ENCODE assay signal across 8 cellular contexts in the genomic region with DNA sequence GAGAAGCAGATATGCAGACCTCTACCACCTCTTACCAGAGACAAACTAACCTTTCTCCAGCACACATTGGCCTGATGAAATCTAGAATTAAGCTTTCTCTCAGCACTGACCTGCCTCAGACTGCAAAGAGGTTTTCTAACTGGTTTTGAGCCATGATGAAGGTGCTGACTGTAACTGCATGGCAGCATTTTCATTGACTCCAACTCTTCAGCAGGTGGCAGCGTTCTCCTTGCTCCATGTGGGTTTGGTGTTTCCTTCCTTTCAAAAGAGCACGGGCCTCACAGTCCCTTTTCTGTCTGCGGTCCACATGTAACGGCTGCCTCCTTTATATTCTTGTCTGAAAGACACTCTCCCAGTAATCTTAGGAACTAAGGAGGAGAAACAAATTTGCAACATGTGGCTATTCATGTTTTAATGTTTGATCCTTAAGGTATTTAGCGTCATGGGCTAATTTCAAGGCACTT. TPM values are rescaled to one million over a fixed set of nuclear protein-coding genes. Genes with fewer than 3 reads are reported as not detected.
A peak's percentile ranks its signal among the peaks of the same experiment; 100 is the strongest.
DNase-seq lines count a peak whose midpoint lies in the region; ATAC-seq and TF ChIP-seq lines count a peak whose summit lies in the region.

No MANE protein-coding gene starts in this region.

- no peaks in the 10 kb centered on the region for H3K27me3 Mint-ChIP-seq in CD4-positive, alpha-beta T cell
- peaks cover 0 to 1% (median 0%) of the 10 kb centered on the region in 3 donors for H3K27me3 Mint-ChIP-seq in CD14-positive monocyte (ENCODE audit: low read depth in 3 of 3)

- H2AFZ ChIP-seq in HCT116 (ENCODE audit: low read depth, low read length, poor library complexity, severe bottlenecking) (peak overlapping the region; percentile 94), neuron (ENCODE audit: low read depth, low read length) (peak overlapping the region; percentile 50)

- BruUV-seq in HCT116 (replicated peaks; lab: Mats Ljungman, UMichigan) = no TSS peak

- no peak overlapping the region for H3K27ac Mint-ChIP-seq in CD4-positive, alpha-beta T cell
- no peak overlapping the region for H3K27ac Mint-ChIP-seq in CD14-positive monocyte

- H3K4me3 ChIP-seq in HCT116 (replicated peaks in 1 of 2; ENCODE audit: low read depth in 1 of 2, low read length in 2 of 2) (no peak overlapping the region), neuron (ENCODE audit: low read length) (no peak overlapping the region)

- no peaks in the 10 kb centered on the region for H3K9me2 ChIP-seq in HCT116 (ENCODE audit: insufficient read depth)

- H3K4me2 ChIP-seq in HCT116 (ENCODE audit: low read length) = peak overlapping the region; percentile 27

- no peaks in the 10 kb centered on the region for H4K20me1 ChIP-seq in HCT116 (ENCODE audit: insufficient read depth)

- no peaks in the 10 kb centered on the region for H3K9me3 ChIP-seq in CD4-positive, alpha-beta T cell (ENCODE audit: control insufficient read depth, low read length)
- H3K9me3 ChIP-seq in HCT116 (ENCODE audit: control insufficient read depth in 1 of 2, insufficient read depth in 1 of 2, low read depth in 1 of 2, low read length in 2 of 2) (no peaks in the 10 kb centered on the region), neuron (ENCODE audit: low read length) (no peaks in the 10 kb centered on the region)

- no peak overlapping the region for H3K4me3 Mint-ChIP-seq in CD4-positive, alpha-beta T cell
- no peak overlapping the region for H3K4me3 Mint-ChIP-seq in CD14-positive monocyte

- DNase-seq in CD4-positive, alpha-beta T cell = peak; percentile 18 to 50 (median 35)
- DNase-seq in HCT116 (ENCODE audit: low read depth, low spot score) = no peak
- peak; percentile 25 for DNase-seq in NCI-H82 treated with DMSO at 0.1 percent for 48 hours (lab: John Stamatoyannopoulos, UW; ENCODE audit: unreplicated experiment)
- DNase-seq in activated T-cell treated with anti-CD3 and anti-CD28 coated beads for 48 hours (ENCODE audit: low read depth) = peak; percentile 20
- DNase-seq in fibroblast of gingiva (ENCODE audit: low read depth) = peak; percentile 57
- DNase-seq in CD14-positive monocyte (ENCODE audit: low spot score) = no peak

- POLR2A ChIA-PET in CD4-positive, alpha-beta T cell (lab: Charles Lee) = interaction anchor here (0.8 to 2.8 kb wide), 3 partner anchors 11 to 539 kb away, joined by 3 to 19 read pairs (median 4); a partner anchor contains a TSS
- POLR2A ChIA-PET in HCT116 (lab: Charles Lee) = interaction anchor here (1.0 to 2.4 kb wide), 3 partner anchors 11 to 532 kb away, joined by 3 to 13 read pairs (median 3); no protein-coding TSS in a partner anchor

- no peak for TF ChIP-seq POLR2A in HCT116 (IDR thresholded peaks at IDR 0.05; ENCODE audit: borderline replicate concordance, extremely low read depth, insufficient read depth, insufficient read length)

- H3K36me3 ChIP-seq in HCT116 (ENCODE audit: control insufficient read depth in 1 of 2, insufficient read depth in 2 of 2, low read length in 2 of 2) = no peaks in the 10 kb centered on the region
- no peaks in the 10 kb centered on the region for H3K36me3 ChIP-seq in neuron (ENCODE audit: insufficient read depth, low read length)

- CTCF ChIA-PET in CD4-positive, alpha-beta T cell (lab: Charles Lee) = interaction anchor here (0.8 to 1.6 kb wide), 5 partner anchors 11 to 702 kb away, joined by 3 to 6 read pairs (median 4); no protein-coding TSS in a partner anchor
- CTCF ChIA-PET in HCT116 (lab: Charles Lee) = interaction anchor here (0.9 to 2.9 kb wide), 8 partner anchors 9 to 716 kb away, joined by 3 to 21 read pairs (median 5); a partner anchor contains a TSS

- H3K4me1 ChIP-seq in HCT116 (ENCODE audit: control insufficient read depth in 1 of 2, insufficient read depth in 2 of 2, low read length in 2 of 2) = peaks cover 3 to 23% of the 10 kb centered on the region in 2 experiments; a peak in 3 of 4 replicates
- peaks cover 3% of the 10 kb centered on the region for H3K4me1 ChIP-seq in neuron (ENCODE audit: insufficient read depth, low read length)

- no peaks in the 10 kb centered on the region for H3K79me2 ChIP-seq in HCT116 (ENCODE audit: insufficient read depth, low read length)

- H3K4me1 Mint-ChIP-seq in CD4-positive, alpha-beta T cell (ENCODE audit: low read depth) = peaks cover 17% of the 10 kb centered on the region
- peaks cover 10% of the 10 kb centered on the region for H3K4me1 Mint-ChIP-seq in CD14-positive monocyte

- peak; percentile 88 for TF ChIP-seq RAD21 in HCT116 (IDR thresholded peaks at IDR 0.05; ENCODE audit: low read depth)

- no peaks in the 10 kb centered on the region for H3K9me3 Mint-ChIP-seq in CD4-positive, alpha-beta T cell
- H3K9me3 Mint-ChIP-seq in CD14-positive monocyte = no peaks in the 10 kb centered on the region

- no peaks in the 10 kb centered on the region for H3K27me3 ChIP-seq in CD4-positive, alpha-beta T cell (ENCODE audit: control insufficient read depth, insufficient read depth, low read length)
- H3K27me3 ChIP-seq in HCT116 (ENCODE audit: insufficient read depth, low read length) (no peaks in the 10 kb centered on the region), neuron (ENCODE audit: insufficient read depth, low read length) (no peaks in the 10 kb centered on the region)

- H3K27ac ChIP-seq in CD4-positive, alpha-beta T cell (ENCODE audit: low read depth, low read length) = no peak overlapping the region
- no peak overlapping the region for H3K27ac ChIP-seq in HCT116 (ENCODE audit: low read depth, low read length)

- RAD21 ChIA-PET in HCT116 (lab: Charles Lee; ENCODE audit: low non-redundant PET in 1 of 2, low total read pairs in 2 of 2, uncharacterized antibody in 2 of 2, unreplicated experiment in 2 of 2) = interaction anchor here in 1 of 2 experiments (0.6 to 1.5 kb wide), 2 partner anchors 176 to 264 kb away, joined by 3 read pairs; no protein-coding TSS in a partner anchor

- no peak overlapping the region for H3K9ac ChIP-seq in HCT116 (ENCODE audit: low read length)

- peak; percentile 95 for ATAC-seq in CD4-positive, alpha-beta T cell (ENCODE audit: poor library complexity)
- ATAC-seq in HCT116 (peak; percentile 88), GM21717 (IDR thresholded peaks at IDR 0.05; ENCODE audit: unreplicated experiment) (no peak)

- peak; percentile 71 for TF ChIP-seq CTCF in CD4-positive, alpha-beta T cell (IDR thresholded peaks at IDR 0.05)
- TF ChIP-seq CTCF in HCT116 (IDR thresholded peaks at IDR 0.05 in 2 of 3, conservative IDR thresholded peaks at IDR 0.05 in 1 of 3; ENCODE audit: borderline replicate concordance in 1 of 3, insufficient read depth in 1 of 3, low read depth in 2 of 3, low read length in 2 of 3) = peak; percentile 59 to 70 (median 67); a peak in 5 of 6 replicates
- no peak for TF ChIP-seq CTCF in CD14-positive monocyte (IDR thresholded peaks at IDR 0.05)

- intact Hi-C loops in CD4-positive, alpha-beta T cell (cut with DNase I, micrococcal nuclease) = loop anchor here (1.0 to 10.0 kb wide), 3 partner anchors 702 to 964 kb away; no protein-coding TSS in a partner anchor
- intact Hi-C loops in HCT116 (cut with micrococcal nuclease) = loop anchor here (1.0 kb wide), 1 partner anchor 703 kb away; no protein-coding TSS in a partner anchor
- intact Hi-C loops in CD14-positive monocyte (cut with micrococcal nuclease) = no loop called here

- no peaks in the 10 kb centered on the region for H3K36me3 Mint-ChIP-seq in CD4-positive, alpha-beta T cell (ENCODE audit: low read depth)
- H3K36me3 Mint-ChIP-seq in CD14-positive monocyte = no peaks in the 10 kb centered on the region

TF ChIP-seq in HCT116, 20 proteins besides CTCF, POLR2A, EP300 and RAD21:
- TF ChIP-seq CBX3 (IDR thresholded peaks at IDR 0.05; ENCODE audit: low read depth) (peak; percentile 66), EZH2 (IDR thresholded peaks at IDR 0.05) (no peak)
- TF ChIP-seq, protein P1, sequence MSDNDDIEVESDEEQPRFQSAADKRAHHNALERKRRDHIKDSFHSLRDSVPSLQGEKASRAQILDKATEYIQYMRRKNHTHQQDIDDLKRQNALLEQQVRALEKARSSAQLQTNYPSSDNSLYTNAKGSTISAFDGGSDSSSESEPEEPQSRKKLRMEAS (IDR thresholded peaks at IDR 0.05) = peak; percentile 64

RNA-seq across cellular contexts. Expression of a gene that starts 12.6 kb away (rescaled TPM):
- total RNA-seq in CD4-positive, alpha-beta T cell = under 1 TPM; 0.33 to 0.36 TPM
- total RNA-seq in HCT116 (2021; ENCODE audit: unreplicated experiment) = 1.4 TPM
- 0.37 and 0.51 TPM in 2 replicates for polyA plus RNA-seq in HCT116 (2012)
- under 1 TPM; 0.12 to 0.23 TPM for polyA plus RNA-seq in CD14-positive monocyte

RNA-seq across cellular contexts. Expression of a gene that starts 12.7 kb away (rescaled TPM):
- total RNA-seq in CD4-positive, alpha-beta T cell = 10 to 100 TPM; 79.8 to 86.0 TPM
- 58.7 TPM for total RNA-seq in HCT116 (2021; ENCODE audit: unreplicated experiment)
- 25.2 and 30.5 TPM in 2 replicates for polyA plus RNA-seq in HCT116 (2012)
- 10 to 100 TPM; 37.7 to 57.6 TPM for polyA plus RNA-seq in CD14-positive monocyte

RNA-seq across cellular contexts. Expression of a gene that starts 32.7 kb away (rescaled TPM):
- 10 to 100 TPM; 33.7 to 38.7 TPM for total RNA-seq in CD4-positive, alpha-beta T cell
- 66.4 TPM for total RNA-seq in HCT116 (2021; ENCODE audit: unreplicated experiment)
- polyA plus RNA-seq in HCT116 (2012) = 17.5 and 22.0 TPM in 2 replicates
- polyA plus RNA-seq in CD14-positive monocyte = 10 to 100 TPM; 10.2 to 13.2 TPM

Comparison
In these comparisons a context has a peak if more than half of its experiments do, and no peak if none do; other contexts are left out.
1. DNase-seq: peak in CD4-positive, alpha-beta T cell (10 of 10), NCI-H82 treated with DMSO at 0.1 percent for 48 hours (single experiment), activated T-cell treated with anti-CD3 and anti-CD28 coated beads for 48 hours (single experiment) and fibroblast of gingiva (single experiment); none in HCT116 (single experiment) and CD14-positive monocyte (single experiment).
2. intact Hi-C loops: an anchor here in CD4-positive, alpha-beta T cell (1.0 to 10.0 kb wide) and HCT116 (1.0 kb wide); none called in CD14-positive monocyte.